In genomic region chr1:145917595-145917994, GRCh38 we compare ENCODE assay signal across 8 cellular contexts. TPM values are rescaled to one million over a fixed set of nuclear protein-coding genes. Genes with fewer than 3 reads are reported as not detected.
DNase-seq lines count a peak whose midpoint lies in the region; ATAC-seq and TF ChIP-seq lines count a peak whose summit lies in the region.

No MANE protein-coding gene starts in this region.

- H3K4me3 Mint-ChIP-seq in activated CD4-positive, alpha-beta memory T cell treated with anti-CD3 and anti-CD28 coated beads, Interleukin-2, amount 10 ng/mL, durations not matched to agents 7 days and 5 days, result peak overlapping the region; percentile 90
- H3K4me3 Mint-ChIP-seq in stimulated activated effector memory CD8-positive, alpha-beta T cell treated with anti-CD3 and anti-CD28 coated beads, Interleukin-12 subunit alpha, Interleukin-12 subunit beta, amount 100 ng/mL, for 72 hours, result peak overlapping the region; percentile 94

- H3K9ac ChIP-seq in HCT116 (ENCODE audit: low read length), result peak overlapping the region; percentile 78

- no peak overlapping the region for H2AFZ ChIP-seq in HCT116 (ENCODE audit: low read depth, low read length, poor library complexity, severe bottlenecking)

- no peaks in the 10 kb centered on the region for H4K20me1 ChIP-seq in HCT116 (ENCODE audit: insufficient read depth)

- peaks cover 39% of the 10 kb centered on the region for H3K36me3 Mint-ChIP-seq in activated CD4-positive, alpha-beta memory T cell treated with anti-CD3 and anti-CD28 coated beads, Interleukin-2, amount 10 ng/mL, durations not matched to agents 7 days and 5 days (ENCODE audit: low read depth)
- peaks cover 62% of the 10 kb centered on the region for H3K36me3 Mint-ChIP-seq in stimulated activated effector memory CD8-positive, alpha-beta T cell treated with anti-CD3 and anti-CD28 coated beads, Interleukin-12 subunit alpha, Interleukin-12 subunit beta, amount 100 ng/mL, for 72 hours

- H3K27ac Mint-ChIP-seq in activated CD4-positive, alpha-beta memory T cell treated with anti-CD3 and anti-CD28 coated beads, Interleukin-2, amount 10 ng/mL, durations not matched to agents 7 days and 5 days, result peak overlapping the region; percentile 94
- H3K27ac Mint-ChIP-seq in stimulated activated effector memory CD8-positive, alpha-beta T cell treated with anti-CD3 and anti-CD28 coated beads, Interleukin-12 subunit alpha, Interleukin-12 subunit beta, amount 100 ng/mL, for 72 hours, result peak overlapping the region; percentile 94

- H3K4me1 ChIP-seq in HCT116 (ENCODE audit: control insufficient read depth in 1 of 2, insufficient read depth in 2 of 2, low read length in 2 of 2), result peaks cover 9 to 25% of the 10 kb centered on the region in 2 experiments; a peak in 3 of 4 replicates

- peaks cover 0 to 9% of the 10 kb centered on the region in 2 experiments; a peak in 1 of 4 replicates for H3K36me3 ChIP-seq in HCT116 (ENCODE audit: control insufficient read depth in 1 of 2, insufficient read depth in 2 of 2, low read length in 2 of 2)

- no peaks in the 10 kb centered on the region for H3K9me3 Mint-ChIP-seq in activated CD4-positive, alpha-beta memory T cell treated with anti-CD3 and anti-CD28 coated beads, Interleukin-2, amount 10 ng/mL, durations not matched to agents 7 days and 5 days
- no peaks in the 10 kb centered on the region for H3K9me3 Mint-ChIP-seq in stimulated activated effector memory CD8-positive, alpha-beta T cell treated with anti-CD3 and anti-CD28 coated beads, Interleukin-12 subunit alpha, Interleukin-12 subunit beta, amount 100 ng/mL, for 72 hours

- no peak for TF ChIP-seq POLR2A in HCT116 (IDR thresholded peaks at IDR 0.05; ENCODE audit: borderline replicate concordance, extremely low read depth, insufficient read depth, insufficient read length)

- intact Hi-C loops in HCT116 (cut with micrococcal nuclease), result loop anchor here (5.0 kb wide), 1 partner anchor 45 kb away; the partner anchor contains the start of genes ANKRD34A and POLR3GL

- no peaks in the 10 kb centered on the region for H3K9me3 ChIP-seq in HCT116 (ENCODE audit: control insufficient read depth in 1 of 2, insufficient read depth in 1 of 2, low read depth in 1 of 2, low read length in 2 of 2)

- peak overlapping the region; percentile 82 for H3K4me2 ChIP-seq in HCT116 (ENCODE audit: low read length)

- no peaks in the 10 kb centered on the region for H3K27me3 Mint-ChIP-seq in activated CD4-positive, alpha-beta memory T cell treated with anti-CD3 and anti-CD28 coated beads, Interleukin-2, amount 10 ng/mL, durations not matched to agents 7 days and 5 days

- no peak for TF ChIP-seq RAD21 in HCT116 (IDR thresholded peaks at IDR 0.05; ENCODE audit: low read depth)

- no peak for TF ChIP-seq CTCF in HCT116 (IDR thresholded peaks at IDR 0.05 in 2 of 3, conservative IDR thresholded peaks at IDR 0.05 in 1 of 3; ENCODE audit: borderline replicate concordance in 1 of 3, insufficient read depth in 1 of 3, low read depth in 2 of 3, low read length in 2 of 3)

- no peaks in the 10 kb centered on the region; the same call in 1 of the 2 replicates for H3K79me2 ChIP-seq in HCT116 (ENCODE audit: insufficient read depth, low read length)

- DNase-seq in HCT116 (ENCODE audit: low read depth, low spot score), result no peak
- no peak for DNase-seq in activated CD4-positive, alpha-beta memory T cell treated with anti-CD3 and anti-CD28 coated beads, Interleukin-2, amount 10 ng/mL, durations not matched to agents 7 days and 5 days
- no peak for DNase-seq in stimulated activated effector memory CD8-positive, alpha-beta T cell treated with anti-CD3 and anti-CD28 coated beads, Interleukin-12 subunit alpha, Interleukin-12 subunit beta, amount 100 ng/mL, for 72 hours (ENCODE audit: low spot score in 2 of 2)
- no peak for DNase-seq in HT-29 (ENCODE audit: low spot score)
- no peak for DNase-seq in HPDE6-E6E7 (ENCODE audit: extremely low spot score)
- no peak for DNase-seq in stimulated activated naive CD4-positive, alpha-beta T cell (lab: John Stamatoyannopoulos, UW)

- POLR2A ChIA-PET in HCT116 (lab: Charles Lee), result no interaction called here
- POLR2A ChIA-PET in activated CD4-positive, alpha-beta memory T cell treated with anti-CD3 and anti-CD28 coated beads, Interleukin-2, amount 10 ng/mL, durations not matched to agents 7 days and 5 days (lab: Charles Lee), result interaction anchor here (0.7 to 4.6 kb wide), 11 partner anchors 7 to 72 kb away, joined by 3 to 73 read pairs (median 9); partner anchors contain the start of genes ANKRD34A, ITGA10, LIX1L and NUDT17

- H3K4me1 Mint-ChIP-seq in activated CD4-positive, alpha-beta memory T cell treated with anti-CD3 and anti-CD28 coated beads, Interleukin-2, amount 10 ng/mL, durations not matched to agents 7 days and 5 days, result peaks cover 47% of the 10 kb centered on the region
- H3K4me1 Mint-ChIP-seq in stimulated activated effector memory CD8-positive, alpha-beta T cell treated with anti-CD3 and anti-CD28 coated beads, Interleukin-12 subunit alpha, Interleukin-12 subunit beta, amount 100 ng/mL, for 72 hours, result peaks cover 41% of the 10 kb centered on the region

- peak overlapping the region; percentile 62 for H3K27ac ChIP-seq in HCT116 (ENCODE audit: low read depth, low read length)

- no peak for ATAC-seq in HCT116
- ATAC-seq in stimulated activated effector memory CD8-positive, alpha-beta T cell treated with anti-CD3 and anti-CD28 coated beads, Interleukin-12 subunit alpha, Interleukin-12 subunit beta, amount 100 ng/mL, for 72 hours, result no peak
- ATAC-seq in GM19023 (IDR thresholded peaks at IDR 0.05; ENCODE audit: unreplicated experiment), result no peak

- RAD21 ChIA-PET in HCT116 (lab: Charles Lee; ENCODE audit: low non-redundant PET in 1 of 2, low total read pairs in 2 of 2, uncharacterized antibody in 2 of 2, unreplicated experiment in 2 of 2), result no interaction called here

- H3K9me2 ChIP-seq in HCT116 (ENCODE audit: insufficient read depth), result no peaks in the 10 kb centered on the region

- BruUV-seq in HCT116 (replicated peaks; lab: Mats Ljungman, UMichigan), result no TSS peak

- H3K4me3 ChIP-seq in HCT116 (replicated peaks in 1 of 2; ENCODE audit: low read depth in 1 of 2, low read length in 2 of 2), result peak overlapping the region; percentile 74 to 95
- H3K4me3 ChIP-seq in iPS-11a (ENCODE audit: low read depth, low read length), result peak overlapping the region; percentile 56

- CTCF ChIA-PET in HCT116 (lab: Charles Lee), result no interaction called here
- CTCF ChIA-PET in activated CD4-positive, alpha-beta memory T cell treated with anti-CD3 and anti-CD28 coated beads, Interleukin-2, amount 10 ng/mL, durations not matched to agents 7 days and 5 days (lab: Charles Lee), result interaction anchor here (0.8 to 2.0 kb wide), 2 partner anchors 10 to 72 kb away, joined by 4 to 15 read pairs; partner anchors contain the start of genes NUDT17 and RBM8A

- no peaks in the 10 kb centered on the region for H3K27me3 ChIP-seq in HCT116 (ENCODE audit: insufficient read depth, low read length)

TF ChIP-seq in HCT116, 20 proteins besides CTCF, POLR2A, EP300 and RAD21:
- no peak for TF ChIP-seq CEBPB (IDR thresholded peaks at IDR 0.05; ENCODE audit: low read depth)
- no peak for TF ChIP-seq JUND (IDR thresholded peaks at IDR 0.05)
- TF ChIP-seq SRF (IDR thresholded peaks at IDR 0.05; ENCODE audit: low read depth), result no peak
- no peak for TF ChIP-seq SIN3A (IDR thresholded peaks at IDR 0.05; ENCODE audit: low read depth)

RNA-seq across cellular contexts. Expression of gene PEX11B, which starts 0.9 kb away (rescaled TPM):
- 20.9 TPM for total RNA-seq in HCT116 (2021; ENCODE audit: unreplicated experiment)
- 15.2 and 18.3 TPM in 2 replicates for polyA plus RNA-seq in HCT116 (2012)
- 10 to 100 TPM; 29.0 to 33.2 TPM for total RNA-seq in activated CD4-positive, alpha-beta memory T cell treated with anti-CD3 and anti-CD28 coated beads, Interleukin-2, amount 10 ng/mL, durations not matched to agents 7 days and 5 days
- 10.5 and 11.1 TPM in 2 replicates for total RNA-seq in HT-29 (2014; rRNA removed; shearing (Covaris generic))

RNA-seq across cellular contexts. Expression of gene ITGA10, which starts 7.7 kb away (rescaled TPM):
- total RNA-seq in HCT116 (2021; ENCODE audit: unreplicated experiment), result 0.86 TPM
- polyA plus RNA-seq in HCT116 (2012), result 0.55 and 0.91 TPM in 2 replicates
- total RNA-seq in activated CD4-positive, alpha-beta memory T cell treated with anti-CD3 and anti-CD28 coated beads, Interleukin-2, amount 10 ng/mL, durations not matched to agents 7 days and 5 days, result 1 to 10 TPM in 1 of 2 experiments, under 1 TPM in 1; 0.98 to 1.1 TPM
- 0.08 and 0.10 TPM in 2 replicates for total RNA-seq in HT-29 (2014; rRNA removed; shearing (Covaris generic))

RNA-seq across cellular contexts. Expression of gene RBM8A, which starts 9.7 kb away (rescaled TPM):
- total RNA-seq in HCT116 (2021; ENCODE audit: unreplicated experiment), result 195 TPM
- 234 and 261 TPM in 2 replicates for polyA plus RNA-seq in HCT116 (2012)
- 100 to 1,000 TPM; 168 to 174 TPM for total RNA-seq in activated CD4-positive, alpha-beta memory T cell treated with anti-CD3 and anti-CD28 coated beads, Interleukin-2, amount 10 ng/mL, durations not matched to agents 7 days and 5 days
- total RNA-seq in HT-29 (2014; rRNA removed; shearing (Covaris generic)), result 88.3 and 93.5 TPM in 2 replicates

RNA-seq across cellular contexts. Expression of gene ANKRD35, which starts 31.9 kb away (rescaled TPM):
- total RNA-seq in HCT116 (2021; ENCODE audit: unreplicated experiment), result not detected
- 0.03 TPM in 1 of 2 replicates, not detected in the other for polyA plus RNA-seq in HCT116 (2012)
- total RNA-seq in activated CD4-positive, alpha-beta memory T cell treated with anti-CD3 and anti-CD28 coated beads, Interleukin-2, amount 10 ng/mL, durations not matched to agents 7 days and 5 days, result under 1 TPM; 0.33 to 0.35 TPM
- total RNA-seq in HT-29 (2014; rRNA removed; shearing (Covaris generic)), result 0.29 and 0.46 TPM in 2 replicates

RNA-seq across cellular contexts. Expression of gene LIX1L, which starts 40.2 kb away (rescaled TPM):
- total RNA-seq in HCT116 (2021; ENCODE audit: unreplicated experiment), result 12.4 TPM
- polyA plus RNA-seq in HCT116 (2012), result 4.7 and 5.6 TPM in 2 replicates
- 10 to 100 TPM; 50.3 to 51.0 TPM for total RNA-seq in activated CD4-positive, alpha-beta memory T cell treated with anti-CD3 and anti-CD28 coated beads, Interleukin-2, amount 10 ng/mL, durations not matched to agents 7 days and 5 days
- 2.5 and 3.0 TPM in 2 replicates for total RNA-seq in HT-29 (2014; rRNA removed; shearing (Covaris generic))
